In genomic region chr1:40421694-40422384, GRCh38 we compare ENCODE assay signal across 2 cellular contexts.
TF ChIP-seq lines count a peak whose summit lies in the region.

No MANE protein-coding gene starts in this region.

TF ChIP-seq in K562, 482 proteins besides CTCF, POLR2A, EP300 and RAD21:
- no peak for TF ChIP-seq ELF4 (CRISPR knock-in tag; IDR thresholded peaks at IDR 0.05)
- TF ChIP-seq CEBPB (tag; IDR thresholded peaks at IDR 0.05) = 0 out of 2 replicates have a peak, but pooled peaks have one; percentile 16
- peak; percentile 61 for TF ChIP-seq NFIC (IDR thresholded peaks at IDR 0.05)
- TF ChIP-seq ZBTB40 (IDR thresholded peaks at IDR 0.05) = no peak
- no peak for TF ChIP-seq ZBTB40 (CRISPR knock-in tag; IDR thresholded peaks at IDR 0.05)
- TF ChIP-seq ZBTB9 (CRISPR knock-in tag; IDR thresholded peaks at IDR 0.05) = no peak
TF ChIP-seq in K562: peak in this region for 2.

TF ChIP-seq in SK-N-SH treated with all-trans-retinoic acid at 6 μM for 48 hours, 23 proteins besides CTCF, POLR2A, EP300 and RAD21:
- TF ChIP-seq PATZ1 (CRISPR knock-in tag; IDR thresholded peaks at IDR 0.05; ENCODE audit: borderline replicate concordance) = no peak
- TF ChIP-seq SNAI2 (CRISPR knock-in tag; IDR thresholded peaks at IDR 0.05) = no peak
- TF ChIP-seq ZFP30 (CRISPR knock-in tag; IDR thresholded peaks at IDR 0.05) = no peak
- TF ChIP-seq CREB5 (CRISPR knock-in tag; IDR thresholded peaks at IDR 0.05; ENCODE audit: low read depth) = no peak
- no peak for TF ChIP-seq ARNTL (CRISPR knock-in tag; IDR thresholded peaks at IDR 0.05; ENCODE audit: borderline replicate concordance, low read depth)
- TF ChIP-seq TOX (CRISPR knock-in tag; IDR thresholded peaks at IDR 0.05; ENCODE audit: borderline replicate concordance) = no peak
- TF ChIP-seq ZC3H10 (CRISPR knock-in tag; IDR thresholded peaks at IDR 0.05) = no peak
- TF ChIP-seq ISL1 (CRISPR knock-in tag; IDR thresholded peaks at IDR 0.05) = no peak
- TF ChIP-seq ZFP3 (CRISPR knock-in tag; IDR thresholded peaks at IDR 0.05) = no peak
- TF ChIP-seq GLIS3 (CRISPR knock-in tag; IDR thresholded peaks at IDR 0.05) = no peak
- TF ChIP-seq RARB (CRISPR knock-in tag; IDR thresholded peaks at IDR 0.05) = no peak
